In the genomic region with DNA sequence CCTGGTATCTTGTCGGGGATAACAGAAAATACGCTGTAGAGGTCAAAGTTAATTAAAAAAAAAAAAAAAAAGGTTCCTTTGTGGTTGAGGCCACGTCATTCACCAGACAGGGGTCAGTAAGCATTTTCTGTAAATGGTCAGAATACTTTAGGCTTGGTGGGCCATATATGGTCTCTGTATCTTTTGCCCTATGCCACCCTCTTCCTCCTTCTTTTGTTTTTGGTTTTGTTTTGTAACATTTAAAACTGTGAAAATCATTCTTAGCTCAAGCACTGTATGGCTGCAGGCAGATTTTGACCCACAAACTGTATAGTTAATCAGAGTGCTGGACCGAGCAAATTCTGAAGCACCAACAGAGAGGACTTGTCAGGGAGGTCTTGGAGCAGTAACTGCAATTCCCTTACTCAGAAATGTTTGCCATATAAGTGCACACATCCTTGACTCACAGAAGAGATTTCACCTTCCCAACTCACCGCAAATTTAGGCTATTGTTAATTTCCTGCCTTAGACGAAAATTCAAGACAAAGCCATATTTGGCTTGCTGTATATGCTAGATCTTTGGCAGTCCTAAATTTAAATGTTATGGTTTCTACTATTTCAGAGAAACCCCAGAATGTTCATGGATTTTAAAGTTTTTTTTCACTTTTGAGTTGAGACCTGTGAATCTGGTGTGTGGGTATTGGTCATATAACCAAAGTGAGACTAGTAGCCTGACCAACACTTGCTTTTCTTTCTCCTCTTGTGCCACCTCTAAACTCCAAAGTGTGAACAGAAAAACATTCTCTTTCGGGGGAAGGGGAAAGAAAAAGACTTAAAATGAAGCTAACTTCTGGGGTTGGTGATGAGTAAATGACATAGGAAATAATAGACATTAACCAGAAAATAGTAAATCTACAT, we compare ENCODE assay signal across 2 cellular contexts.
TF ChIP-seq lines count a peak whose summit lies in the region.

No MANE protein-coding gene starts in this region.

TF ChIP-seq in SK-N-SH, 30 proteins besides CTCF, POLR2A, EP300 and RAD21 (continued from another document):
- TF ChIP-seq, protein P1, sequence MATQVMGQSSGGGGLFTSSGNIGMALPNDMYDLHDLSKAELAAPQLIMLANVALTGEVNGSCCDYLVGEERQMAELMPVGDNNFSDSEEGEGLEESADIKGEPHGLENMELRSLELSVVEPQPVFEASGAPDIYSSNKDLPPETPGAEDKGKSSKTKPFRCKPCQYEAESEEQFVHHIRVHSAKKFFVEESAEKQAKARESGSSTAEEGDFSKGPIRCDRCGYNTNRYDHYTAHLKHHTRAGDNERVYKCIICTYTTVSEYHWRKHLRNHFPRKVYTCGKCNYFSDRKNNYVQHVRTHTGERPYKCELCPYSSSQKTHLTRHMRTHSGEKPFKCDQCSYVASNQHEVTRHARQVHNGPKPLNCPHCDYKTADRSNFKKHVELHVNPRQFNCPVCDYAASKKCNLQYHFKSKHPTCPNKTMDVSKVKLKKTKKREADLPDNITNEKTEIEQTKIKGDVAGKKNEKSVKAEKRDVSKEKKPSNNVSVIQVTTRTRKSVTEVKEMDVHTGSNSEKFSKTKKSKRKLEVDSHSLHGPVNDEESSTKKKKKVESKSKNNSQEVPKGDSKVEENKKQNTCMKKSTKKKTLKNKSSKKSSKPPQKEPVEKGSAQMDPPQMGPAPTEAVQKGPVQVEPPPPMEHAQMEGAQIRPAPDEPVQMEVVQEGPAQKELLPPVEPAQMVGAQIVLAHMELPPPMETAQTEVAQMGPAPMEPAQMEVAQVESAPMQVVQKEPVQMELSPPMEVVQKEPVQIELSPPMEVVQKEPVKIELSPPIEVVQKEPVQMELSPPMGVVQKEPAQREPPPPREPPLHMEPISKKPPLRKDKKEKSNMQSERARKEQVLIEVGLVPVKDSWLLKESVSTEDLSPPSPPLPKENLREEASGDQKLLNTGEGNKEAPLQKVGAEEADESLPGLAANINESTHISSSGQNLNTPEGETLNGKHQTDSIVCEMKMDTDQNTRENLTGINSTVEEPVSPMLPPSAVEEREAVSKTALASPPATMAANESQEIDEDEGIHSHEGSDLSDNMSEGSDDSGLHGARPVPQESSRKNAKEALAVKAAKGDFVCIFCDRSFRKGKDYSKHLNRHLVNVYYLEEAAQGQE (IDR thresholded peaks at IDR 0.05; ENCODE audit: low read depth, low read length), result no peak
- TF ChIP-seq, protein P2, sequence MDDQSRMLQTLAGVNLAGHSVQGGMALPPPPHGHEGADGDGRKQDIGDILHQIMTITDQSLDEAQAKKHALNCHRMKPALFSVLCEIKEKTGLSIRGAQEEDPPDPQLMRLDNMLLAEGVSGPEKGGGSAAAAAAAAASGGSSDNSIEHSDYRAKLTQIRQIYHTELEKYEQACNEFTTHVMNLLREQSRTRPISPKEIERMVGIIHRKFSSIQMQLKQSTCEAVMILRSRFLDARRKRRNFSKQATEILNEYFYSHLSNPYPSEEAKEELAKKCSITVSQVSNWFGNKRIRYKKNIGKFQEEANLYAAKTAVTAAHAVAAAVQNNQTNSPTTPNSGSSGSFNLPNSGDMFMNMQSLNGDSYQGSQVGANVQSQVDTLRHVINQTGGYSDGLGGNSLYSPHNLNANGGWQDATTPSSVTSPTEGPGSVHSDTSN (IDR thresholded peaks at IDR 0.05), result no peak
- TF ChIP-seq YY1 (IDR thresholded peaks at IDR 0.05; ENCODE audit: low read depth) (no peak), EZH2phosphoT487 (IDR thresholded peaks at IDR 0.05; ENCODE audit: borderline replicate concordance, low read depth) (no peak), MEF2A (IDR thresholded peaks at IDR 0.05; ENCODE audit: borderline replicate concordance, low read depth) (no peak), TEAD4 (IDR thresholded peaks at IDR 0.05; ENCODE audit: borderline replicate concordance, insufficient read depth) (no peak), ELF1 (IDR thresholded peaks at IDR 0.05) (no peak), POLR2AphosphoS5 (IDR thresholded peaks at IDR 0.05; ENCODE audit: low read depth, low read length) (no peak), JUND (IDR thresholded peaks at IDR 0.05) (no peak), USF1 (IDR thresholded peaks at IDR 0.05; ENCODE audit: borderline replicate concordance, low read depth) (no peak)
- TF ChIP-seq, protein P3, sequence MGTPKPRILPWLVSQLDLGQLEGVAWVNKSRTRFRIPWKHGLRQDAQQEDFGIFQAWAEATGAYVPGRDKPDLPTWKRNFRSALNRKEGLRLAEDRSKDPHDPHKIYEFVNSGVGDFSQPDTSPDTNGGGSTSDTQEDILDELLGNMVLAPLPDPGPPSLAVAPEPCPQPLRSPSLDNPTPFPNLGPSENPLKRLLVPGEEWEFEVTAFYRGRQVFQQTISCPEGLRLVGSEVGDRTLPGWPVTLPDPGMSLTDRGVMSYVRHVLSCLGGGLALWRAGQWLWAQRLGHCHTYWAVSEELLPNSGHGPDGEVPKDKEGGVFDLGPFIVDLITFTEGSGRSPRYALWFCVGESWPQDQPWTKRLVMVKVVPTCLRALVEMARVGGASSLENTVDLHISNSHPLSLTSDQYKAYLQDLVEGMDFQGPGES (IDR thresholded peaks at IDR 0.05; ENCODE audit: low read depth, low read length), result no peak

TF ChIP-seq in SK-N-SH treated with all-trans-retinoic acid at 6 μM for 48 hours, 23 proteins besides CTCF, POLR2A, EP300 and RAD21 (continued from another document):
- no peak for TF ChIP-seq CSRNP3 (CRISPR knock-in tag; IDR thresholded peaks at IDR 0.05)
- TF ChIP-seq CSDC2 (CRISPR knock-in tag; IDR thresholded peaks at IDR 0.05), result no peak
- no peak for TF ChIP-seq PATZ1 (CRISPR knock-in tag; IDR thresholded peaks at IDR 0.05; ENCODE audit: borderline replicate concordance)
- no peak for TF ChIP-seq PPARA (CRISPR knock-in tag; IDR thresholded peaks at IDR 0.05; ENCODE audit: borderline replicate concordance)
- no peak for TF ChIP-seq TOX (CRISPR knock-in tag; IDR thresholded peaks at IDR 0.05; ENCODE audit: borderline replicate concordance)
- TF ChIP-seq ZC3H10 (CRISPR knock-in tag; IDR thresholded peaks at IDR 0.05), result no peak
